Comparison of ENCODE assay signal across 1 cellular context in the genomic region with DNA sequence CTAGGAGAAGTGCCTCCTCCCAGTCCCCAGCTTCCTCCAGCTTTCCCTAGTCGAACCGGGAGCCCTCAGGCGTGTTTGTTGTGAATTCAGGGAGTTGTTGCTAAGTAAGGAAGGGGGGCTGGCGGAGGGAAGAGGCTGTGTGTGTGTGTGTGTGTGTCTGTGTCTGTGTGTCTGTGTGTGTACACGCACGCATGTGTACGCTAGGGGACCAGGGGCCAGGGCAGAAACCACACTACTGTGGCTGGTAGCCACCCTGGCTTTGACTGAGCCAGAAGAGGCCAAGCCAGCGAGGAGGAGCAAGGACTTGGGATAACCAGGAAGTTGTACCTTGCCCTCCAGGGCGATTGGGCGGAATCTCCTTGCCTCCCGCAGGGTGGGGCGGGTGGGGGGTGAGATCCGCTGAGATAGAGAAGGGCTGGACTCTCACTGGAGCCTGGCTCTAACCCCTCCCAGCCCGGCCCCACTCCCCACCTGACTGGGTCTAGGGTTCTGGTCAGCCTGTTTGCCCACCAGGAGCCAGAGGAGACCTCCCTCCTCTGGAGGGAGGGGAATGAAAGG.
TF ChIP-seq lines count a peak whose summit lies in the region.

No MANE protein-coding gene starts in this region.

TF ChIP-seq in HepG2, 621 proteins besides CTCF, POLR2A, EP300 and RAD21 (continued from another document and continues in another):
- TF ChIP-seq ZNF646 (CRISPR knock-in tag; IDR thresholded peaks at IDR 0.05) (peak; percentile 94), POLR2AphosphoS2 (IDR thresholded peaks at IDR 0.05; ENCODE audit: low read depth, low read length) (no peak), CENPT (CRISPR knock-in tag; IDR thresholded peaks at IDR 0.05; ENCODE audit: low read depth) (no peak), ATF7-NPFF (CRISPR knock-in tag; IDR thresholded peaks at IDR 0.05; ENCODE audit: low read depth) (no peak; the same call in 1 of the 2 replicates), ZNF326 (CRISPR knock-in tag; IDR thresholded peaks at IDR 0.05; ENCODE audit: borderline replicate concordance) (no peak), EHMT2 (IDR thresholded peaks at IDR 0.05; ENCODE audit: borderline replicate concordance, low read depth, low read length) (no peak), ZNF451 (CRISPR knock-in tag; IDR thresholded peaks at IDR 0.05) (no peak), ZNF44 (CRISPR knock-in tag; IDR thresholded peaks at IDR 0.05) (no peak), NFRKB (IDR thresholded peaks at IDR 0.05) (no peak), ZNF567 (CRISPR knock-in tag; IDR thresholded peaks at IDR 0.05; ENCODE audit: borderline replicate concordance) (no peak), ETV6 (CRISPR knock-in tag; conservative IDR thresholded peaks at IDR 0.05) (no peak), NR2F2 (IDR thresholded peaks at IDR 0.05; ENCODE audit: borderline replicate concordance, low read depth) (no peak), DMAP1 (CRISPR knock-in tag; IDR thresholded peaks at IDR 0.05) (no peak), HIVEP1 (CRISPR knock-in tag; IDR thresholded peaks at IDR 0.05) (no peak), ZBTB39 (CRISPR knock-in tag; IDR thresholded peaks at IDR 0.05) (0 out of 2 replicates have a peak, but pooled peaks have one; percentile 25), MAFF (IDR thresholded peaks at IDR 0.05; ENCODE audit: low read depth, low read length) (no peak), ZBTB43 (CRISPR knock-in tag; conservative IDR thresholded peaks at IDR 0.05) (no peak), SALL2 (CRISPR knock-in tag; IDR thresholded peaks at IDR 0.05) (no peak), CCAR2 (optimal IDR thresholded peaks at IDR 0.05; ENCODE audit: low read depth, low read length) (no peak), ZNF678 (CRISPR knock-in tag; IDR thresholded peaks at IDR 0.05) (no peak), ZNF17 (CRISPR knock-in tag; IDR thresholded peaks at IDR 0.05) (no peak), ZNF510 (CRISPR knock-in tag; IDR thresholded peaks at IDR 0.05; ENCODE audit: low read depth) (no peak), ZNF644 (CRISPR knock-in tag; IDR thresholded peaks at IDR 0.05; ENCODE audit: low read depth) (no peak)
- TF ChIP-seq, protein P1, sequence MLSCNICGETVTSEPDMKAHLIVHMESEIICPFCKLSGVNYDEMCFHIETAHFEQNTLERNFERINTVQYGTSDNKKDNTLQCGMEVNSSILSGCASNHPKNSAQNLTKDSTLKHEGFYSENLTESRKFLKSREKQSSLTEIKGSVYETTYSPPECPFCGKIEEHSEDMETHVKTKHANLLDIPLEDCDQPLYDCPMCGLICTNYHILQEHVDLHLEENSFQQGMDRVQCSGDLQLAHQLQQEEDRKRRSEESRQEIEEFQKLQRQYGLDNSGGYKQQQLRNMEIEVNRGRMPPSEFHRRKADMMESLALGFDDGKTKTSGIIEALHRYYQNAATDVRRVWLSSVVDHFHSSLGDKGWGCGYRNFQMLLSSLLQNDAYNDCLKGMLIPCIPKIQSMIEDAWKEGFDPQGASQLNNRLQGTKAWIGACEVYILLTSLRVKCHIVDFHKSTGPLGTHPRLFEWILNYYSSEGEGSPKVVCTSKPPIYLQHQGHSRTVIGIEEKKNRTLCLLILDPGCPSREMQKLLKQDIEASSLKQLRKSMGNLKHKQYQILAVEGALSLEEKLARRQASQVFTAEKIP (CRISPR knock-in tag; IDR thresholded peaks at IDR 0.05; ENCODE audit: borderline replicate concordance), result no peak
- TF ChIP-seq, protein P2, sequence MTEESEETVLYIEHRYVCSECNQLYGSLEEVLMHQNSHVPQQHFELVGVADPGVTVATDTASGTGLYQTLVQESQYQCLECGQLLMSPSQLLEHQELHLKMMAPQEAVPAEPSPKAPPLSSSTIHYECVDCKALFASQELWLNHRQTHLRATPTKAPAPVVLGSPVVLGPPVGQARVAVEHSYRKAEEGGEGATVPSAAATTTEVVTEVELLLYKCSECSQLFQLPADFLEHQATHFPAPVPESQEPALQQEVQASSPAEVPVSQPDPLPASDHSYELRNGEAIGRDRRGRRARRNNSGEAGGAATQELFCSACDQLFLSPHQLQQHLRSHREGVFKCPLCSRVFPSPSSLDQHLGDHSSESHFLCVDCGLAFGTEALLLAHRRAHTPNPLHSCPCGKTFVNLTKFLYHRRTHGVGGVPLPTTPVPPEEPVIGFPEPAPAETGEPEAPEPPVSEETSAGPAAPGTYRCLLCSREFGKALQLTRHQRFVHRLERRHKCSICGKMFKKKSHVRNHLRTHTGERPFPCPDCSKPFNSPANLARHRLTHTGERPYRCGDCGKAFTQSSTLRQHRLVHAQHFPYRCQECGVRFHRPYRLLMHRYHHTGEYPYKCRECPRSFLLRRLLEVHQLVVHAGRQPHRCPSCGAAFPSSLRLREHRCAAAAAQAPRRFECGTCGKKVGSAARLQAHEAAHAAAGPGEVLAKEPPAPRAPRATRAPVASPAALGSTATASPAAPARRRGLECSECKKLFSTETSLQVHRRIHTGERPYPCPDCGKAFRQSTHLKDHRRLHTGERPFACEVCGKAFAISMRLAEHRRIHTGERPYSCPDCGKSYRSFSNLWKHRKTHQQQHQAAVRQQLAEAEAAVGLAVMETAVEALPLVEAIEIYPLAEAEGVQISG (CRISPR knock-in tag; IDR thresholded peaks at IDR 0.05), result no peak
- TF ChIP-seq, protein P3, sequence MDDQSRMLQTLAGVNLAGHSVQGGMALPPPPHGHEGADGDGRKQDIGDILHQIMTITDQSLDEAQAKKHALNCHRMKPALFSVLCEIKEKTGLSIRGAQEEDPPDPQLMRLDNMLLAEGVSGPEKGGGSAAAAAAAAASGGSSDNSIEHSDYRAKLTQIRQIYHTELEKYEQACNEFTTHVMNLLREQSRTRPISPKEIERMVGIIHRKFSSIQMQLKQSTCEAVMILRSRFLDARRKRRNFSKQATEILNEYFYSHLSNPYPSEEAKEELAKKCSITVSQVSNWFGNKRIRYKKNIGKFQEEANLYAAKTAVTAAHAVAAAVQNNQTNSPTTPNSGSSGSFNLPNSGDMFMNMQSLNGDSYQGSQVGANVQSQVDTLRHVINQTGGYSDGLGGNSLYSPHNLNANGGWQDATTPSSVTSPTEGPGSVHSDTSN (CRISPR knock-in tag; IDR thresholded peaks at IDR 0.05; ENCODE audit: borderline replicate concordance), result no peak
- TF ChIP-seq, protein P4, sequence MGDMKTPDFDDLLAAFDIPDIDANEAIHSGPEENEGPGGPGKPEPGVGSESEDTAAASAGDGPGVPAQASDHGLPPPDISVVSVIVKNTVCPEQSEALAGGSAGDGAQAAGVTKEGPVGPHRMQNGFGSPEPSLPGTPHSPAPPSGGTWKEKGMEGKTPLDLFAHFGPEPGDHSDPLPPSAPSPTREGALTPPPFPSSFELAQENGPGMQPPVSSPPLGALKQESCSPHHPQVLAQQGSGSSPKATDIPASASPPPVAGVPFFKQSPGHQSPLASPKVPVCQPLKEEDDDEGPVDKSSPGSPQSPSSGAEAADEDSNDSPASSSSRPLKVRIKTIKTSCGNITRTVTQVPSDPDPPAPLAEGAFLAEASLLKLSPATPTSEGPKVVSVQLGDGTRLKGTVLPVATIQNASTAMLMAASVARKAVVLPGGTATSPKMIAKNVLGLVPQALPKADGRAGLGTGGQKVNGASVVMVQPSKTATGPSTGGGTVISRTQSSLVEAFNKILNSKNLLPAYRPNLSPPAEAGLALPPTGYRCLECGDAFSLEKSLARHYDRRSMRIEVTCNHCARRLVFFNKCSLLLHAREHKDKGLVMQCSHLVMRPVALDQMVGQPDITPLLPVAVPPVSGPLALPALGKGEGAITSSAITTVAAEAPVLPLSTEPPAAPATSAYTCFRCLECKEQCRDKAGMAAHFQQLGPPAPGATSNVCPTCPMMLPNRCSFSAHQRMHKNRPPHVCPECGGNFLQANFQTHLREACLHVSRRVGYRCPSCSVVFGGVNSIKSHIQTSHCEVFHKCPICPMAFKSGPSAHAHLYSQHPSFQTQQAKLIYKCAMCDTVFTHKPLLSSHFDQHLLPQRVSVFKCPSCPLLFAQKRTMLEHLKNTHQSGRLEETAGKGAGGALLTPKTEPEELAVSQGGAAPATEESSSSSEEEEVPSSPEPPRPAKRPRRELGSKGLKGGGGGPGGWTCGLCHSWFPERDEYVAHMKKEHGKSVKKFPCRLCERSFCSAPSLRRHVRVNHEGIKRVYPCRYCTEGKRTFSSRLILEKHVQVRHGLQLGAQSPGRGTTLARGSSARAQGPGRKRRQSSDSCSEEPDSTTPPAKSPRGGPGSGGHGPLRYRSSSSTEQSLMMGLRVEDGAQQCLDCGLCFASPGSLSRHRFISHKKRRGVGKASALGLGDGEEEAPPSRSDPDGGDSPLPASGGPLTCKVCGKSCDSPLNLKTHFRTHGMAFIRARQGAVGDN (CRISPR knock-in tag; IDR thresholded peaks at IDR 0.05), result peak; percentile 63
- TF ChIP-seq, protein P5, sequence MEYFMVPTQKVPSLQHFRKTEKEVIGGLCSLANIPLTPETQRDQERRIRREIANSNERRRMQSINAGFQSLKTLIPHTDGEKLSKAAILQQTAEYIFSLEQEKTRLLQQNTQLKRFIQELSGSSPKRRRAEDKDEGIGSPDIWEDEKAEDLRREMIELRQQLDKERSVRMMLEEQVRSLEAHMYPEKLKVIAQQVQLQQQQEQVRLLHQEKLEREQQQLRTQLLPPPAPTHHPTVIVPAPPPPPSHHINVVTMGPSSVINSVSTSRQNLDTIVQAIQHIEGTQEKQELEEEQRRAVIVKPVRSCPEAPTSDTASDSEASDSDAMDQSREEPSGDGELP (IDR thresholded peaks at IDR 0.05; ENCODE audit: borderline replicate concordance, low read depth), result no peak
- TF ChIP-seq, protein P6, sequence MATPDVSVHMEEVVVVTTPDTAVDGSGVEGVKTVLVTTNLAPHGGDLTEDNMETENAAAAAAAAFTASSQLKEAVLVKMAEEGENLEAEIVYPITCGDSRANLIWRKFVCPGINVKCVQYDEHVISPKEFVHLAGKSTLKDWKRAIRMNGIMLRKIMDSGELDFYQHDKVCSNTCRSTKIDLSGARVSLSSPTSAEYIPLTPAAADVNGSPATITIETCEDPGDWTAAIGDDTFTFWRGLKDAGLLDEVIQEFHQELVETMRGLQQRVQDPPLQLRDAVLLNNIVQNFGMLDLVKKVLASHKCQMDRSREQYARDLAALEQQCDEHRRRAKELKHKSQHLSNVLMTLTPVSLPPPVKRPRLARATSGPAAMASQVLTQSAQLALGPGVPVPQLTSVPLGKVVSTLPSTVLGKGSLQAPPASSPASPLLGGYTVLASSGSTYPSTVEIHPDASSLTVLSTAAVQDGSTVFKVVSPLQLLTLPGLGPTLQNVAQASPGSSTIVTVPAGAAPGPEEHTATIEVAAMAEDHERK (CRISPR knock-in tag; IDR thresholded peaks at IDR 0.05; ENCODE audit: low read depth), result no peak
